Comparison of ENCODE assay signal across 30 cellular contexts in genomic region chr20:33192912-33193501, GRCh38. TPM values are rescaled to one million over a fixed set of nuclear protein-coding genes. Genes with fewer than 3 reads are reported as not detected.
"Had no signal": no experiment of that assay in that cellular context is flagged by ENCODE, and none has a peak within 500 bp of the region (broad histone marks: within the 10 kb centered on the region; RNA-seq: fewer than 3 reads in every experiment).

No MANE protein-coding gene starts in this region.

- DNase-seq: activated B cell treated with CpG ODN at 0.5 μM for 24 hours; activated CD4-positive, alpha-beta T cell treated with anti-CD3 and anti-CD28 coated beads for 36 hours; activated CD4-positive, alpha-beta T cell treated with anti-CD3 and anti-CD28 coated beads, Interleukin-2, amount 50 U/mL, for 4 hours; activated CD8-positive, alpha-beta memory T cell treated with anti-CD3 and anti-CD28 coated beads for 24 hours; activated CD8-positive, alpha-beta memory T cell treated with anti-CD3 and anti-CD28 coated beads, Interleukin-2, amount 50 U/mL, for 4 hours; activated naive CD4-positive, alpha-beta T cell; activated T-cell treated with anti-CD3 and anti-CD28 coated beads, Interleukin-2, amount 50 U/mL, for 24 hours; adrenal gland; esophagus squamous epithelium; gastrocnemius medialis; hypothalamus; islet precursor cell; left cardiac atrium; naive thymus-derived CD8-positive, alpha-beta T cell; retina; spleen; stimulated activated CD4-positive, alpha-beta T cell treated with anti-CD3 and anti-CD28 coated beads, Interleukin-4, amount 100 ng/mL, for 1 hour; stimulated activated naive CD4-positive, alpha-beta T cell; T-helper 9 cell had no signal

- H3K36me3 Mint-ChIP-seq: activated naive CD8-positive, alpha-beta T cell; naive thymus-derived CD8-positive, alpha-beta T cell; type B pancreatic cell had no signal

- H3K4me1 ChIP-seq: adrenal gland, ascending aorta, esophagus squamous epithelium, gastrocnemius medialis, spleen had no signal

- H3K27ac ChIP-seq: adrenal gland, ascending aorta, coronary artery, gastrocnemius medialis, spleen, thoracic aorta had no signal

- H3K9me3 Mint-ChIP-seq: activated B cell treated with CpG ODN at 0.5 μM for 24 hours; activated T-cell treated with anti-CD3 and anti-CD28 coated beads, Interleukin-2, amount 50 U/mL, for 24 hours; activated T-helper 17 cell treated with anti-CD3 and anti-CD28 coated beads, Interleukin-2, amount 50 U/mL, for 72 hours; naive thymus-derived CD8-positive, alpha-beta T cell; type B pancreatic cell had no signal

- H3K9me3 ChIP-seq: adrenal gland, ascending aorta, esophagus squamous epithelium, gastrocnemius medialis, spleen, thoracic aorta had no signal

- H3K4me3 Mint-ChIP-seq: activated B cell treated with CpG ODN at 0.5 μM for 24 hours; activated CD4-positive, alpha-beta T cell treated with anti-CD3 and anti-CD28 coated beads for 36 hours; activated naive CD8-positive, alpha-beta T cell; activated T-cell treated with anti-CD3 and anti-CD28 coated beads, Interleukin-2, amount 50 U/mL, for 24 hours; activated T-helper 17 cell treated with anti-CD3 and anti-CD28 coated beads, Interleukin-2, amount 50 U/mL, for 72 hours; naive thymus-derived CD8-positive, alpha-beta T cell; type B pancreatic cell had no signal

- H3K36me3 ChIP-seq: adrenal gland, ascending aorta, esophagus squamous epithelium, gastrocnemius medialis, spleen, thoracic aorta had no signal

- H3K27me3 ChIP-seq: adrenal gland, ascending aorta had no signal

- H3K27ac Mint-ChIP-seq: activated B cell treated with CpG ODN at 0.5 μM for 24 hours; activated CD4-positive, alpha-beta T cell treated with anti-CD3 and anti-CD28 coated beads for 36 hours; activated naive CD8-positive, alpha-beta T cell; activated T-cell treated with anti-CD3 and anti-CD28 coated beads, Interleukin-2, amount 50 U/mL, for 24 hours; activated T-helper 17 cell treated with anti-CD3 and anti-CD28 coated beads, Interleukin-2, amount 50 U/mL, for 72 hours; naive thymus-derived CD8-positive, alpha-beta T cell; progenitor cell of endocrine pancreas; type B pancreatic cell had no signal

- H3K4me3 ChIP-seq: adrenal gland, ascending aorta, coronary artery, esophagus squamous epithelium, gastrocnemius medialis, lung, spleen, thoracic aorta had no signal

- ATAC-seq: activated CD4-positive, alpha-beta T cell treated with anti-CD3 and anti-CD28 coated beads for 36 hours; activated T-helper 17 cell treated with anti-CD3 and anti-CD28 coated beads, Interleukin-2, amount 50 U/mL, for 72 hours; gastrocnemius medialis; left cardiac atrium; naive thymus-derived CD8-positive, alpha-beta T cell had no signal

- H3K4me1 Mint-ChIP-seq: activated B cell treated with CpG ODN at 0.5 μM for 24 hours; activated T-helper 17 cell treated with anti-CD3 and anti-CD28 coated beads, Interleukin-2, amount 50 U/mL, for 72 hours had no signal

- H3K27me3 Mint-ChIP-seq: activated T-cell treated with anti-CD3 and anti-CD28 coated beads, Interleukin-2, amount 50 U/mL, for 24 hours had no signal

RNA-seq across cellular contexts. Expression of gene BPIFA3, which starts 24.1 kb away (rescaled TPM):
- total RNA-seq: activated B cell treated with CpG ODN at 0.5 μM for 24 hours; activated CD4-positive, alpha-beta T cell treated with anti-CD3 and anti-CD28 coated beads for 36 hours; activated T-helper 17 cell treated with anti-CD3 and anti-CD28 coated beads, Interleukin-2, amount 50 U/mL, for 72 hours; adrenal gland; ascending aorta; esophagus squamous epithelium; gastrocnemius medialis; left cardiac atrium; lung; mesenteric fat pad; naive thymus-derived CD8-positive, alpha-beta T cell; osteoblast; progenitor cell of endocrine pancreas; spleen; T-helper 1 cell treated with Interleukin-12 subunit alpha and Interleukin-12 subunit beta and Interleukin-4 antibody, amounts not matched to agents 30 ng/mL and 1 ng/mL, for 36 hours; thoracic aorta had no signal
- polyA plus RNA-seq: adrenal gland; lung; naive thymus-derived CD8-positive, alpha-beta T cell; spleen had no signal

RNA-seq across cellular contexts. Expression of gene BPIFA2, which starts 25.0 kb away (rescaled TPM):
- total RNA-seq: activated B cell treated with CpG ODN at 0.5 μM for 24 hours; activated CD4-positive, alpha-beta T cell treated with anti-CD3 and anti-CD28 coated beads for 36 hours; activated T-helper 17 cell treated with anti-CD3 and anti-CD28 coated beads, Interleukin-2, amount 50 U/mL, for 72 hours; adrenal gland; ascending aorta; esophagus squamous epithelium; gastrocnemius medialis; left cardiac atrium; mesenteric fat pad; naive thymus-derived CD8-positive, alpha-beta T cell; osteoblast; progenitor cell of endocrine pancreas; spleen; T-helper 1 cell treated with Interleukin-12 subunit alpha and Interleukin-12 subunit beta and Interleukin-4 antibody, amounts not matched to agents 30 ng/mL and 1 ng/mL, for 36 hours; thoracic aorta had no signal
- polyA plus RNA-seq: adrenal gland; naive thymus-derived CD8-positive, alpha-beta T cell; spleen had no signal

RNA-seq across cellular contexts. Expression of gene BPIFA1, which starts 42.8 kb away (rescaled TPM):
- total RNA-seq: activated B cell treated with CpG ODN at 0.5 μM for 24 hours; activated CD4-positive, alpha-beta T cell treated with anti-CD3 and anti-CD28 coated beads for 36 hours; activated T-helper 17 cell treated with anti-CD3 and anti-CD28 coated beads, Interleukin-2, amount 50 U/mL, for 72 hours; adrenal gland; ascending aorta; esophagus squamous epithelium; gastrocnemius medialis; left cardiac atrium; mesenteric fat pad; naive thymus-derived CD8-positive, alpha-beta T cell; osteoblast; progenitor cell of endocrine pancreas; spleen; T-helper 1 cell treated with Interleukin-12 subunit alpha and Interleukin-12 subunit beta and Interleukin-4 antibody, amounts not matched to agents 30 ng/mL and 1 ng/mL, for 36 hours; thoracic aorta had no signal
- polyA plus RNA-seq: adrenal gland; naive thymus-derived CD8-positive, alpha-beta T cell; spleen had no signal
